Comparison of ENCODE assay signal across 21 cellular contexts in genomic region chr7:6156734-6157133, GRCh38. TPM values are rescaled to one million over a fixed set of nuclear protein-coding genes. Genes with fewer than 3 reads are reported as not detected.
DNase-seq lines count a peak whose midpoint lies in the region; ATAC-seq and TF ChIP-seq lines count a peak whose summit lies in the region.
"Had no signal": no experiment of that assay in that cellular context is flagged by ENCODE, and none has a peak within 500 bp of the region (broad histone marks: within the 10 kb centered on the region; RNA-seq: fewer than 3 reads in every experiment).

No MANE protein-coding gene starts in this region.

- H3K4me2 ChIP-seq in osteoblast (ENCODE audit: insufficient read depth, low read length), result no peak overlapping the region
- H3K4me2 ChIP-seq: GM23338 had no signal

- H3K4me1 ChIP-seq in osteoblast (ENCODE audit: insufficient read depth, low read length), result peaks cover 4% of the 10 kb centered on the region

- no peak overlapping the region for H3K27ac ChIP-seq in osteoblast (ENCODE audit: low read depth, low read length)
- H3K27ac ChIP-seq: HL-60 had no signal

- H3K4me3 Mint-ChIP-seq in stimulated activated naive CD8-positive, alpha-beta T cell treated with anti-CD3 and anti-CD28 coated beads, Interleukin-15, amount 100 ng/mL, for 72 hours, result no peak overlapping the region
- H3K4me3 Mint-ChIP-seq in endothelial cell (ENCODE audit: unreplicated experiment), result peak overlapping the region; percentile 29
- H3K4me3 Mint-ChIP-seq: CD4-positive, CD25-positive, alpha-beta regulatory T cell; CD8-positive, alpha-beta memory T cell; GM23338; HFFc6 had no signal

- no peak for DNase-seq in stimulated activated naive CD8-positive, alpha-beta T cell treated with anti-CD3 and anti-CD28 coated beads, Interleukin-15, amount 100 ng/mL, for 72 hours
- DNase-seq in stimulated activated naive CD8-positive, alpha-beta T cell treated with anti-CD3 and anti-CD28 coated beads, Interleukin-15, Interleukin-2, amounts not matched to agents 100 U/mL and 50 U/mL, for 24 hours, result no peak
- DNase-seq in endothelial cell (ENCODE audit: low spot score) (no peak), osteoblast (ENCODE audit: insufficient read length, low spot score, missing footprints) (peak; percentile 74), GM19240 (ENCODE audit: insufficient read length, low spot score) (no peak), H7 (no peak)
- DNase-seq: ACHN; BE2C; C1 segment of cervical spinal cord; CD4-positive, CD25-positive, alpha-beta regulatory T cell; CD8-positive, alpha-beta memory T cell; COR-L47; DMS 273 treated with DMSO at 0.1 percent for 48 hours; DMS53; DND-41; EL; HFFc6 had no signal

- H4K20me1 ChIP-seq in osteoblast (ENCODE audit: insufficient read depth, low read length), result no peaks in the 10 kb centered on the region

- H3K9me3 Mint-ChIP-seq in stimulated activated naive CD8-positive, alpha-beta T cell treated with anti-CD3 and anti-CD28 coated beads, Interleukin-15, amount 100 ng/mL, for 72 hours, result no peaks in the 10 kb centered on the region
- no peaks in the 10 kb centered on the region for H3K9me3 Mint-ChIP-seq in endothelial cell (ENCODE audit: unreplicated experiment)
- H3K9me3 Mint-ChIP-seq: CD8-positive, alpha-beta memory T cell; GM23338; HFFc6 had no signal

- no peak for ATAC-seq in stimulated activated naive CD8-positive, alpha-beta T cell treated with anti-CD3 and anti-CD28 coated beads, Interleukin-15, amount 100 ng/mL, for 72 hours
- ATAC-seq in stimulated activated naive CD8-positive, alpha-beta T cell treated with anti-CD3 and anti-CD28 coated beads, Interleukin-15, Interleukin-2, amounts not matched to agents 100 U/mL and 50 U/mL, for 24 hours, result no peak
- ATAC-seq: GM12878, GM23338, HCT116 had no signal

- no peaks in the 10 kb centered on the region for H3K4me1 Mint-ChIP-seq in stimulated activated naive CD8-positive, alpha-beta T cell treated with anti-CD3 and anti-CD28 coated beads, Interleukin-15, amount 100 ng/mL, for 72 hours
- H3K4me1 Mint-ChIP-seq in endothelial cell (ENCODE audit: unreplicated experiment), result peaks cover 4% of the 10 kb centered on the region

- TF ChIP-seq CTCF in endothelial cell (IDR thresholded peaks at IDR 0.05; ENCODE audit: unreplicated experiment) (no peak), osteoblast (IDR thresholded peaks at IDR 0.05; ENCODE audit: extremely low read depth, low read depth, low read length) (no peak)

- H3K27me3 Mint-ChIP-seq in stimulated activated naive CD8-positive, alpha-beta T cell treated with anti-CD3 and anti-CD28 coated beads, Interleukin-15, amount 100 ng/mL, for 72 hours, result no peaks in the 10 kb centered on the region
- peaks cover 2% of the 10 kb centered on the region for H3K27me3 Mint-ChIP-seq in endothelial cell (ENCODE audit: unreplicated experiment)
- H3K27me3 Mint-ChIP-seq: CD4-positive, CD25-positive, alpha-beta regulatory T cell; CD8-positive, alpha-beta memory T cell had no signal

- H2AFZ ChIP-seq in osteoblast (ENCODE audit: low read length), result no peak overlapping the region
- H2AFZ ChIP-seq: GM23338 had no signal

- H3K36me3 ChIP-seq in osteoblast (ENCODE audit: insufficient read depth, low read length), result peaks cover 44% of the 10 kb centered on the region
- H3K36me3 ChIP-seq in H7 (replicated peaks; ENCODE audit: control insufficient read depth, insufficient read depth, low read length), result peaks cover 16% of the 10 kb centered on the region

- H3K79me2 ChIP-seq in osteoblast (ENCODE audit: insufficient read depth, low read length), result peaks cover 2% of the 10 kb centered on the region

- H3K27me3 ChIP-seq in osteoblast (ENCODE audit: insufficient read depth, low read length) (no peaks in the 10 kb centered on the region), H7 (ENCODE audit: control insufficient read depth, insufficient read depth, low read length) (no peaks in the 10 kb centered on the region)
- H3K27me3 ChIP-seq: BE2C had no signal

- H3K4me3 ChIP-seq in osteoblast (ENCODE audit: insufficient read depth, low read length) (no peak overlapping the region), H7 (ENCODE audit: insufficient read depth, low read depth, low read length) (no peak overlapping the region)
- H3K4me3 ChIP-seq: GM12878, GM23338 had no signal

- no peaks in the 10 kb centered on the region for H3K9me3 ChIP-seq in osteoblast (ENCODE audit: low read depth, low read length)
- H3K9me3 ChIP-seq: BE2C had no signal

- peak overlapping the region; percentile 52 to 77 for H3K27ac Mint-ChIP-seq in stimulated activated naive CD8-positive, alpha-beta T cell treated with anti-CD3 and anti-CD28 coated beads, Interleukin-15, amount 100 ng/mL, for 72 hours
- no peak overlapping the region for H3K27ac Mint-ChIP-seq in endothelial cell (ENCODE audit: unreplicated experiment)
- H3K27ac Mint-ChIP-seq: CD4-positive, CD25-positive, alpha-beta regulatory T cell; GM23338; HFFc6 had no signal

- H3K36me3 Mint-ChIP-seq in endothelial cell (ENCODE audit: low read depth, unreplicated experiment), result peaks cover 23% of the 10 kb centered on the region

RNA-seq across cellular contexts. Expression of gene USP42, which starts 52.0 kb away (rescaled TPM):
- 16.2 TPM for total RNA-seq in endothelial cell (ENCODE audit: unreplicated experiment)
- 6.8 and 8.0 TPM in 2 replicates for total RNA-seq in osteoblast
- total RNA-seq in H7 (2014; rRNA removed; shearing (Covaris generic)), result 9.6 and 11.4 TPM in 2 replicates
